Comparison of ENCODE assay signal across 8 cellular contexts in the genomic region with DNA sequence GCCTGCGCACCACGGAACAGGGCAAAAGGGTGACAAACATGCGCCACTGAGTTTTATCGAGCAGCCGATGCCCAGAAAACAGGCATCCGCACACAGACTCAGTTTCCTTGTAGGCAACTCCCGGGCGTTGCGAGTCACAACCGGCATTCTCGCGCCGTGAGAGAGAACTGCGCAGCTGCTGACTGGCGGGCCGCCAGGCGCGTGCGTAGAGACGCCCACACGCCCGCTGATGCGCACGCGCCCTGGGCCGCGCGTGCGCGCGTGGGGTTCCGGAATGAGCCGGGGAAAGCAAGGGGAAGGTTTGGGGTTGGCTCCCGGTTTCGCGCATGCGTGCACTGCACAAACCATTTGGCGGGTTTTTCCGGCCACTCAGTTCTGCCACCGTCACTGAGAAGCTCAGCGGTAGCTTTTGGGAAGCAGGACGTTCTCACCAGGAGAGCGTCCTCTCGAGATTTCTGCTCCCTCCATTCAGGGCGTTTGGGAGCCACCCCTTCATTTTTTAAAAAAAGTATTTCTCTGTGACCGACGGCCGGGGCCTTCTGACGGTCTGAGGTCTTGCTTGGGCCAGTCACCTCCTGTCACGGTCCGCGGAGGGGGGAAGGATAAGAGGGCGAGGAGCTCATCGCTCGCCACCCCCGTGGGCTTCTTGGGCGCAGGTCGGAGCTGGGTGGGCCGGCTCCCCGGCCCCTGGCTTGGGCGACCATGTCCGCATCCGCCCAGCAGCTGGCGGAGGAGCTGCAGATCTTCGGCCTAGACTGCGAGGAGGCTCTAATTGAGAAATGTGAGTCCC. TPM values are rescaled to one million over a fixed set of nuclear protein-coding genes. Genes with fewer than 3 reads are reported as not detected.
A peak's percentile ranks its signal among the peaks of the same experiment; 100 is the strongest.
DNase-seq lines count a peak whose midpoint lies in the region; ATAC-seq and TF ChIP-seq lines count a peak whose summit lies in the region.

A gene with protein sequence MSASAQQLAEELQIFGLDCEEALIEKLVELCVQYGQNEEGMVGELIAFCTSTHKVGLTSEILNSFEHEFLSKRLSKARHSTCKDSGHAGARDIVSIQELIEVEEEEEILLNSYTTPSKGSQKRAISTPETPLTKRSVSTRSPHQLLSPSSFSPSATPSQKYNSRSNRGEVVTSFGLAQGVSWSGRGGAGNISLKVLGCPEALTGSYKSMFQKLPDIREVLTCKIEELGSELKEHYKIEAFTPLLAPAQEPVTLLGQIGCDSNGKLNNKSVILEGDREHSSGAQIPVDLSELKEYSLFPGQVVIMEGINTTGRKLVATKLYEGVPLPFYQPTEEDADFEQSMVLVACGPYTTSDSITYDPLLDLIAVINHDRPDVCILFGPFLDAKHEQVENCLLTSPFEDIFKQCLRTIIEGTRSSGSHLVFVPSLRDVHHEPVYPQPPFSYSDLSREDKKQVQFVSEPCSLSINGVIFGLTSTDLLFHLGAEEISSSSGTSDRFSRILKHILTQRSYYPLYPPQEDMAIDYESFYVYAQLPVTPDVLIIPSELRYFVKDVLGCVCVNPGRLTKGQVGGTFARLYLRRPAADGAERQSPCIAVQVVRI (plus strand): TSS at position 372 of the 790 bp plus-strand sequence. CDS start 331 bp downstream, at position 703.

- peak; percentile 53 to 95 (median 89) for DNase-seq in C1 segment of cervical spinal cord (lab: John Stamatoyannopoulos, UW)
- DNase-seq in NCI-H748 (lab: John Stamatoyannopoulos, UW; ENCODE audit: unreplicated experiment) = peak; percentile 97
- peak; percentile 95 for DNase-seq in activated CD4-positive, alpha-beta T cell treated with anti-CD3 and anti-CD28 coated beads, Interleukin-2, amount 50 U/mL, for 1 hour
- DNase-seq in dedifferentiated amniotic fluid mesenchymal stem cell (ENCODE audit: extremely low spot score) = peak; percentile 91
- DNase-seq in left lung = peak; percentile 95 to 98
- peak; percentile 94 for DNase-seq in stimulated activated CD4-positive, alpha-beta T cell treated with anti-CD3 and anti-CD28 coated beads, Interleukin-2, amount 100 ng/mL, for 4 hours (ENCODE audit: low read depth)

- peaks cover 0 to 15% of the 10 kb centered on the region in 2 donors for H3K36me3 ChIP-seq in left lung

- H3K9me3 ChIP-seq in left lung = no peaks in the 10 kb centered on the region

- ATAC-seq in GM19372 (IDR thresholded peaks at IDR 0.05; ENCODE audit: low read depth, unreplicated experiment) = peak; percentile 85
- ATAC-seq in HG03521 (IDR thresholded peaks at IDR 0.05; ENCODE audit: unreplicated experiment) = peak; percentile 83
- peak; percentile 94 for ATAC-seq in left lung

- H3K4me3 ChIP-seq in left lung = peak within 1 kb of the TSS; percentile 82 to 85

- no peaks in the 10 kb centered on the region for H3K27me3 ChIP-seq in left lung

- intact Hi-C loops in left lung (cut with DNase I) = no loop called here

- H3K27ac ChIP-seq in left lung = peak within 1 kb of the TSS; percentile 88 to 94

- peaks cover 7 to 32% of the 10 kb centered on the region in 2 donors for H3K4me1 ChIP-seq in left lung

- TF ChIP-seq CTCF in left lung (IDR thresholded peaks at IDR 0.05) = peak in 1 of 2 donors; percentile 9

RNA-seq across cellular contexts. Expression of the gene that starts here (rescaled TPM):
- 10 to 100 TPM in 1 of 2 donors, 1 to 10 TPM in 1; 9.4 to 19.2 TPM for total RNA-seq in left lung

Comparison
In these comparisons a context has a peak if more than half of its experiments do, and no peak if none do; other contexts are left out.
1. Peak in every context shown above with its lines: DNase-seq, ATAC-seq, H3K4me3 ChIP-seq and H3K27ac ChIP-seq.